Comparison of ENCODE assay signal across 34 cellular contexts in the genomic region with DNA sequence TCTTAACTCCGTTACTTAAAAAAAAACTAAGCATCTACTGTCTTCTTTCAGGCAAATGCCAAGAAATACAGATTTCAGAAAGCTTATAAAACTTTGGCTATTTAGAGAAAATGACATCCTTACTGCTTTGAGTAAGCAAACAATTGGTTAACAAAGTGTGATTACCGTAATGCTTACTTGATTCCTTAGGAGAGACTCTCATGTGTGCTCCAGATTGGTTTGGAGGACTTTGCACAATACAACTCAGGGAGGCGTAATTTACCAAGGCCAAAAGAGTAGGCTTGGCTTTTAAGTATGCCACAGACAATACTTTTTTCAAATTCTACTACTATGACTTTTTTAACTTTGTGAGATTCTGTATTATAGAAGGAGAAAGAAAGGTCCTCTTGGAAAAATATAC.
"Had no signal": no experiment of that assay in that cellular context is flagged by ENCODE, and none has a peak within 500 bp of the region (broad histone marks: within the 10 kb centered on the region; RNA-seq: fewer than 3 reads in every experiment).

No MANE protein-coding gene starts in this region.

- H3K27ac Mint-ChIP-seq: activated B cell treated with CpG ODN at 0.5 μM for 24 hours; activated CD4-positive, alpha-beta memory T cell treated with anti-CD3 and anti-CD28 coated beads for 36 hours; activated CD4-positive, alpha-beta T cell treated with anti-CD3 and anti-CD28 coated beads, Interleukin-2, amount 10 ng/mL, durations not matched to agents 24 days and 14 days; activated CD8-positive, alpha-beta T cell treated with anti-CD3 and anti-CD28 coated beads for 36 hours; activated naive CD4-positive, alpha-beta T cell treated with anti-CD3 and anti-CD28 coated beads for 36 hours; activated naive CD4-positive, alpha-beta T cell treated with anti-CD3 and anti-CD28 coated beads, Interleukin-2, amount 50 U/mL, for 72 hours; activated naive CD8-positive, alpha-beta T cell treated with anti-CD3 and anti-CD28 coated beads for 36 hours; activated T-cell treated with anti-CD3 and anti-CD28 coated beads, Interleukin-2, amount 50 U/mL, for 72 hours; activated T-helper 1 cell treated with anti-CD3 and anti-CD28 coated beads, Interleukin-12 subunit alpha, Interleukin-12 subunit beta, Interleukin-2, Interleukin-4 antibody, amounts not matched to agents 30 ng/mL and 10 ng/mL and 1 ng/mL, durations not matched to agents 14 hours and 24 hours and 36 hours; activated T-helper 17 cell treated with anti-CD3 and anti-CD28 coated beads, Interleukin-2, amount 50 U/mL, for 72 hours; brain; T-helper 1 cell treated with Interleukin-12 subunit alpha and Interleukin-12 subunit beta and Interleukin-4 antibody, amounts not matched to agents 30 μg/mL and 1 μg/mL, for 36 hours; T-helper 2 cell treated with Interferon-gamma antibody and Interleukin-4, amounts not matched to agents 5 μg/mL and 100 μg/mL, for 36 hours had no signal

- H3K9me3 Mint-ChIP-seq: activated CD4-positive, alpha-beta T cell treated with anti-CD3 and anti-CD28 coated beads, Interleukin-2, amount 10 ng/mL, durations not matched to agents 24 days and 14 days; T-helper 2 cell treated with Interferon-gamma antibody and Interleukin-4, amounts not matched to agents 5 μg/mL and 100 μg/mL, for 36 hours had no signal

- H3K36me3 ChIP-seq: adrenal gland had no signal

- H3K27me3 ChIP-seq: adrenal gland had no signal

- H3K4me3 ChIP-seq: adrenal gland had no signal

- ATAC-seq: activated CD8-positive, alpha-beta T cell treated with anti-CD3 and anti-CD28 coated beads for 36 hours; activated naive CD4-positive, alpha-beta T cell treated with anti-CD3 and anti-CD28 coated beads, Interleukin-2, amount 50 U/mL, for 72 hours; activated T-cell treated with anti-CD3 and anti-CD28 coated beads, Interleukin-2, amount 50 U/mL, for 4 hours; activated T-cell treated with anti-CD3 and anti-CD28 coated beads, Interleukin-2, amount 50 U/mL, for 72 hours; activated T-helper 17 cell treated with anti-CD3 and anti-CD28 coated beads, Interleukin-2, amount 50 U/mL, for 72 hours had no signal

- H3K27me3 Mint-ChIP-seq: activated B cell treated with CpG ODN at 0.5 μM for 24 hours; activated CD4-positive, alpha-beta memory T cell treated with anti-CD3 and anti-CD28 coated beads for 36 hours; activated CD4-positive, alpha-beta T cell treated with anti-CD3 and anti-CD28 coated beads, Interleukin-2, amount 10 ng/mL, durations not matched to agents 24 days and 14 days; activated CD8-positive, alpha-beta T cell treated with anti-CD3 and anti-CD28 coated beads for 36 hours; activated naive CD8-positive, alpha-beta T cell treated with anti-CD3 and anti-CD28 coated beads for 36 hours; activated T-helper 17 cell treated with anti-CD3 and anti-CD28 coated beads, Interleukin-2, amount 50 U/mL, for 72 hours; brain had no signal

- H3K4me3 Mint-ChIP-seq: activated B cell treated with CpG ODN at 0.5 μM for 24 hours; activated CD4-positive, alpha-beta memory T cell treated with anti-CD3 and anti-CD28 coated beads for 36 hours; activated CD4-positive, alpha-beta T cell treated with anti-CD3 and anti-CD28 coated beads, Interleukin-2, amount 10 ng/mL, durations not matched to agents 24 days and 14 days; activated CD8-positive, alpha-beta T cell treated with anti-CD3 and anti-CD28 coated beads for 36 hours; activated naive CD4-positive, alpha-beta T cell treated with anti-CD3 and anti-CD28 coated beads for 36 hours; activated naive CD8-positive, alpha-beta T cell treated with anti-CD3 and anti-CD28 coated beads for 36 hours; activated T-cell treated with anti-CD3 and anti-CD28 coated beads, Interleukin-2, amount 50 U/mL, for 4 hours; activated T-cell treated with anti-CD3 and anti-CD28 coated beads, Interleukin-2, amount 50 U/mL, for 72 hours; activated T-helper 1 cell treated with anti-CD3 and anti-CD28 coated beads, Interleukin-12 subunit alpha, Interleukin-12 subunit beta, Interleukin-2, Interleukin-4 antibody, amounts not matched to agents 30 ng/mL and 10 ng/mL and 1 ng/mL, durations not matched to agents 14 hours and 24 hours and 36 hours; activated T-helper 17 cell treated with anti-CD3 and anti-CD28 coated beads, Interleukin-2, amount 50 U/mL, for 72 hours; brain; T-helper 1 cell treated with Interleukin-12 subunit alpha and Interleukin-12 subunit beta and Interleukin-4 antibody, amounts not matched to agents 30 μg/mL and 1 μg/mL, for 36 hours; T-helper 2 cell treated with Interferon-gamma antibody and Interleukin-4, amounts not matched to agents 5 μg/mL and 100 μg/mL, for 36 hours had no signal

- FAIRE-seq: TTC549 had no signal

- H3K4me1 ChIP-seq: adrenal gland had no signal

- H3K27ac ChIP-seq: adrenal gland, VCaP had no signal

- H3K9me3 ChIP-seq: adrenal gland had no signal

- DNase-seq: activated B cell treated with CpG ODN at 0.5 μM for 24 hours; activated CD4-positive, alpha-beta memory T cell treated with anti-CD3 and anti-CD28 coated beads for 36 hours; activated CD4-positive, alpha-beta T cell treated with anti-CD3 and anti-CD28 coated beads for 4 hours; activated CD4-positive, alpha-beta T cell treated with anti-CD3 and anti-CD28 coated beads, Interleukin-2, amount 10 ng/mL, durations not matched to agents 24 days and 14 days; activated CD4-positive, alpha-beta T cell treated with anti-CD3 and anti-CD28 coated beads, Interleukin-2, amount 50 U/mL, for 1 hour; activated CD4-positive, alpha-beta T cell treated with anti-CD3 and anti-CD28 coated beads, Interleukin-2, amount 50 U/mL, for 4 hours; activated CD4-positive, CD25-positive, alpha-beta regulatory T cell treated with anti-CD3 and anti-CD28 coated beads, Interleukin-2, amount 50 U/mL, for 72 hours; activated CD8-positive, alpha-beta memory T cell treated with anti-CD3 and anti-CD28 coated beads, Interleukin-2, amount 50 U/mL, for 4 hours; activated CD8-positive, alpha-beta T cell treated with anti-CD3 and anti-CD28 coated beads for 36 hours; activated effector memory CD4-positive, alpha-beta T cell treated with anti-CD3 and anti-CD28 coated beads, Interleukin-2, amount 50 U/mL, for 16 hours; activated gamma-delta T cell treated with Interleukin-2 at 50 U/mL for 16 hours; activated naive CD4-positive, alpha-beta T cell; activated naive CD4-positive, alpha-beta T cell treated with anti-CD3 and anti-CD28 coated beads for 36 hours; activated naive CD4-positive, alpha-beta T cell treated with anti-CD3 and anti-CD28 coated beads, Interleukin-2, amount 50 U/mL, for 16 hours; activated naive CD8-positive, alpha-beta T cell treated with anti-CD3 and anti-CD28 coated beads for 36 hours; activated T-cell treated with anti-CD3 and anti-CD28 coated beads for 4 hours; activated T-cell treated with anti-CD3 and anti-CD28 coated beads, Interleukin-2, amount 50 U/mL, for 1 hour; activated T-cell treated with anti-CD3 and anti-CD28 coated beads, Interleukin-2, amount 50 U/mL, for 4 hours; activated T-cell treated with anti-CD3 and anti-CD28 coated beads, Interleukin-2, amount 50 U/mL, for 72 hours; adrenal gland; amniotic stem cell; aorta; central memory CD4-positive, alpha-beta T cell; T-helper 1 cell; T-helper 2 cell; T-helper 9 cell had no signal

- H3K4me1 Mint-ChIP-seq: activated B cell treated with CpG ODN at 0.5 μM for 24 hours; activated CD4-positive, alpha-beta T cell treated with anti-CD3 and anti-CD28 coated beads, Interleukin-2, amount 10 ng/mL, durations not matched to agents 24 days and 14 days; activated naive CD8-positive, alpha-beta T cell treated with anti-CD3 and anti-CD28 coated beads for 36 hours; activated T-helper 17 cell treated with anti-CD3 and anti-CD28 coated beads, Interleukin-2, amount 50 U/mL, for 72 hours; brain had no signal
